Comparison of ENCODE assay signal across 24 cellular contexts in genomic region chr20:20687319-20687718, GRCh38. TPM values are rescaled to one million over a fixed set of nuclear protein-coding genes. Genes with fewer than 3 reads are reported as not detected.
DNase-seq lines count a peak whose midpoint lies in the region; ATAC-seq, FAIRE-seq and TF ChIP-seq lines count a peak whose summit lies in the region.
"Had no signal": no experiment of that assay in that cellular context is flagged by ENCODE, and none has a peak within 500 bp of the region (broad histone marks: within the 10 kb centered on the region; RNA-seq: fewer than 3 reads in every experiment).

No MANE protein-coding gene starts in this region.

- no peaks in the 10 kb centered on the region for H3F3A ChIP-seq in neural cell (ENCODE audit: insufficient read depth, low read length, poor library complexity, severe bottlenecking)

- H3K4me2 ChIP-seq in HepG2 (ENCODE audit: low read depth, low read length) (no peak overlapping the region), neural cell (ENCODE audit: low read length) (no peak overlapping the region)
- H3K4me2 ChIP-seq: BLaER1 treated with 17β-estradiol and CSF1 and Interleukin-3, amounts not matched to agents 10 nM and 100 nM had no signal

- H3K9ac ChIP-seq in HepG2 (ENCODE audit: insufficient read depth, low read depth, low read length) (no peak overlapping the region), neural cell (ENCODE audit: low read length) (no peak overlapping the region)
- H3K9ac ChIP-seq: BLaER1 treated with 17β-estradiol and CSF1 and Interleukin-3, amounts not matched to agents 10 nM and 100 nM had no signal

- WGBS in HepG2 (ENCODE audit: low lambda C conversion rate): 96% methylated on average over 5 of the region's 5 CpGs
- 63% methylated on average over 4 of the region's 5 CpGs for WGBS in right lobe of liver (ENCODE audit: insufficient coverage, low coverage, low lambda C conversion rate, missing lambda C conversion rate)

- no peak for TF ChIP-seq CTCF in HepG2 (CRISPR knock-in tag; IDR thresholded peaks at IDR 0.05)
- no peak for TF ChIP-seq CTCF in right lobe of liver (IDR thresholded peaks at IDR 0.05)
- TF ChIP-seq CTCF in neural cell (IDR thresholded peaks at IDR 0.05; ENCODE audit: poor library complexity, severe bottlenecking): no peak

- no TSS peak for BruUV-seq in HepG2 (replicated peaks; lab: Mats Ljungman, UMichigan)

- POLR2A ChIA-PET in HepG2 (lab: Yijun Ruan, JAX): no interaction called here

- no peaks in the 10 kb centered on the region for H3K27me3 ChIP-seq in HepG2 (ENCODE audit: control insufficient read depth in 1 of 2, insufficient read depth in 2 of 2, low read length in 2 of 2)
- H3K27me3 ChIP-seq in right lobe of liver: no peaks in the 10 kb centered on the region
- no peaks in the 10 kb centered on the region for H3K27me3 ChIP-seq in neural cell (ENCODE audit: insufficient read depth, low read depth, low read length)
- H3K27me3 ChIP-seq: BE2C; BLaER1 treated with 17β-estradiol and CSF1 and Interleukin-3, amounts not matched to agents 10 nM and 100 nM had no signal

- H3K9me3 ChIP-seq in HepG2 (ENCODE audit: low read length) (no peaks in the 10 kb centered on the region), right lobe of liver (no peaks in the 10 kb centered on the region), neural cell (ENCODE audit: low read length) (no peaks in the 10 kb centered on the region)
- H3K9me3 ChIP-seq: BE2C; BLaER1 treated with 17β-estradiol and CSF1 and Interleukin-3, amounts not matched to agents 10 nM and 100 nM; HAP-1 had no signal

- TF ChIP-seq RAD21 in HepG2 (CRISPR knock-in tag; IDR thresholded peaks at IDR 0.05): no peak
- TF ChIP-seq RAD21 in neural cell (conservative IDR thresholded peaks at IDR 0.05): no peak

- H3K4me3 ChIP-seq in HepG2 (replicated peaks in 1 of 3; ENCODE audit: insufficient read depth in 1 of 3, low read depth in 2 of 3, low read length in 3 of 3) (no peak overlapping the region), right lobe of liver (no peak overlapping the region), neural cell (ENCODE audit: low read length) (peak overlapping the region; percentile 26)
- H3K4me3 ChIP-seq: BLaER1 treated with 17β-estradiol and CSF1 and Interleukin-3, amounts not matched to agents 10 nM and 100 nM; HAP-1 had no signal

- intact Hi-C loops in HepG2 (cut with micrococcal nuclease; ENCODE audit: unreplicated experiment) (no loop called here), right lobe of liver (cut with DNase I) (no loop called here)

- TF ChIP-seq EP300 in HepG2 (IDR thresholded peaks at IDR 0.05; ENCODE audit: low read depth in 2 of 2, low read length in 2 of 2) (no peak), HepG2 (CRISPR knock-in tag; IDR thresholded peaks at IDR 0.05; ENCODE audit: borderline replicate concordance) (no peak), neural cell (conservative IDR thresholded peaks at IDR 0.05; ENCODE audit: poor library complexity, severe bottlenecking) (no peak)

- H3K4me1 ChIP-seq in HepG2 (ENCODE audit: insufficient read depth, low read length): peaks cover 14% of the 10 kb centered on the region
- peaks cover 0 to 32% (median 11%) of the 10 kb centered on the region in 4 donors for H3K4me1 ChIP-seq in right lobe of liver
- H3K4me1 ChIP-seq: BE2C, HAP-1 had no signal

- H4K20me1 ChIP-seq in HepG2 (ENCODE audit: insufficient read depth, low read length) (peaks cover 11% of the 10 kb centered on the region; the same call in 1 of the 2 replicates), neural cell (ENCODE audit: insufficient read depth) (no peaks in the 10 kb centered on the region)

- in situ Hi-C loops in HepG2 (cut with HindIII; ENCODE audit: extremely low pct_ligation_motif_present, low pct_unique_long_range_greater_than_20kb): no loop called here

- H3K36me3 ChIP-seq in HepG2 (replicated peaks in 1 of 2; ENCODE audit: control insufficient read depth in 1 of 2, insufficient read depth in 2 of 2, low read length in 2 of 2) (no peaks in the 10 kb centered on the region; a peak in 1 of 5 replicates), right lobe of liver (no peaks in the 10 kb centered on the region), neural cell (ENCODE audit: insufficient read depth, low read length) (no peaks in the 10 kb centered on the region)
- H3K36me3 ChIP-seq: BE2C; BLaER1 treated with 17β-estradiol and CSF1 and Interleukin-3, amounts not matched to agents 10 nM and 100 nM; HAP-1 had no signal

- CTCF ChIA-PET in HepG2 (lab: Yijun Ruan, JAX; ENCODE audit: low intra/inter-chr PET ratio, low total read pairs): no interaction called here

- H3K27ac ChIP-seq in HepG2 (ENCODE audit: extremely low read length, insufficient read depth, low read length) (no peak overlapping the region), right lobe of liver (no peak overlapping the region), neural cell (ENCODE audit: low read length) (peak overlapping the region; percentile 9)
- H3K27ac ChIP-seq: 22Rv1; BLaER1 treated with 17β-estradiol and CSF1 and Interleukin-3, amounts not matched to agents 10 nM and 100 nM had no signal

- H3K79me2 ChIP-seq in HepG2 (ENCODE audit: insufficient read depth, low read length) (peaks cover 14% of the 10 kb centered on the region), neural cell (replicated peaks; ENCODE audit: insufficient read depth, low read length) (peaks cover 14% of the 10 kb centered on the region)

- H3K9me2 ChIP-seq in neural cell (ENCODE audit: insufficient read depth, low read length): no peaks in the 10 kb centered on the region

- DNase-seq in HepG2 (ENCODE audit: low spot score) (no peak), right lobe of liver (no peak), NCI-H446 treated with DMSO at 0.1 percent for 48 hours (lab: John Stamatoyannopoulos, UW) (peak; percentile 94), T-helper 9 cell (no peak), superior temporal gyrus (ENCODE audit: extremely low spot score) (no peak)
- DNase-seq in stimulated activated CD4-positive, alpha-beta T cell treated with anti-CD3 and anti-CD28 coated beads, Interleukin-12 subunit alpha, Interleukin-12 subunit beta, amount 100 ng/mL, for 4 hours: no peak
- DNase-seq: ACHN; AML-193; BE2C; Calu3; CD4-positive, alpha-beta memory T cell; COR-L47; DMS53; DMS79 treated with DMSO at 0.1 percent for 48 hours; GF-D8; GOT3 had no signal

- TF ChIP-seq POLR2A in HepG2 (IDR thresholded peaks at IDR 0.05; ENCODE audit: insufficient read depth in 1 of 2, low read depth in 2 of 2, low read length in 2 of 2): no peak
- no peak for TF ChIP-seq POLR2A in right lobe of liver (IDR thresholded peaks at IDR 0.05)

- no peak for FAIRE-seq in HepG2 (lab: Jason Lieb, UNC)
- FAIRE-seq: A204.1, GM12891, GM18507, H54 had no signal

- no peak for ATAC-seq in HepG2
- ATAC-seq in right lobe of liver: no peak

- no peak overlapping the region for H2AFZ ChIP-seq in HepG2 (ENCODE audit: low read length)
- no peak overlapping the region for H2AFZ ChIP-seq in neural cell (ENCODE audit: low read depth, low read length)

TF ChIP-seq in HepG2, 621 proteins besides CTCF, POLR2A, EP300 and RAD21:
- TF ChIP-seq MAFF (IDR thresholded peaks at IDR 0.05; ENCODE audit: low read depth, low read length): peak; percentile 39; the same call in 1 of the 2 replicates
- peak; percentile 57 to 59 for TF ChIP-seq MAFK (conservative IDR thresholded peaks at IDR 0.05 in 1 of 2, IDR thresholded peaks at IDR 0.05 in 1 of 2; ENCODE audit: low read length in 2 of 2)
- TF ChIP-seq ZNF274 (CRISPR knock-in tag; IDR thresholded peaks at IDR 0.05): no peak

TF ChIP-seq in neural cell, 6 proteins besides CTCF, POLR2A, EP300 and RAD21 (continues in another document):
- TF ChIP-seq MXI1 (conservative IDR thresholded peaks at IDR 0.05; ENCODE audit: poor library complexity, severe bottlenecking): no peak
- TF ChIP-seq POLR2AphosphoS5 (IDR thresholded peaks at IDR 0.05): no peak
- TF ChIP-seq EZH2 (IDR thresholded peaks at IDR 0.05; ENCODE audit: borderline replicate concordance, insufficient read depth, low read length, poor library complexity, severe bottlenecking): no peak
- no peak for TF ChIP-seq TAF1 (IDR thresholded peaks at IDR 0.05; ENCODE audit: low read depth)
- no peak for TF ChIP-seq SMC3 (conservative IDR thresholded peaks at IDR 0.05; ENCODE audit: poor library complexity)

RNA-seq across cellular contexts. Expression of gene RALGAPA2, which starts 25.1 kb away (rescaled TPM):
- total RNA-seq in HepG2 (2016; rRNA removed; fragmentation: Illumina TruSeq; extraction: Trizol) (17.7 and 18.3 TPM in 2 replicates), right lobe of liver (10 to 100 TPM; 38.3 to 76.7 (median 62.7) TPM)
- 3.1 and 4.5 TPM in 2 replicates for total RNA-seq in HepG2 (2016; cell fraction: cytosol; rRNA removed; fragmentation: Illumina TruSeq; extraction: Trizol; ENCODE audit: low read depth)
- 16.3 and 18.8 TPM in 2 replicates for total RNA-seq in HepG2 (2016; cell fraction: insoluble cytoplasmic fraction; rRNA removed; fragmentation: Illumina TruSeq; extraction: Trizol)
- total RNA-seq in HepG2 (2016; cell fraction: membrane; rRNA removed; fragmentation: Illumina TruSeq; extraction: Trizol): 6.5 and 7.8 TPM in 2 replicates
- total RNA-seq in HepG2 (2016; cell fraction: nucleus; rRNA removed; fragmentation: Illumina TruSeq; extraction: Trizol): 29.6 and 31.7 TPM in 2 replicates
- polyA plus RNA-seq in HepG2 (2011; rRNA removed) (13.8 and 15.7 TPM in 2 replicates), neural cell (21.8 and 33.0 TPM in 2 replicates)
- polyA plus RNA-seq in HepG2 (2011; cell fraction: cytosol; rRNA removed): 8.0 and 13.3 TPM in 2 replicates
- 38.4 and 38.5 TPM in 2 replicates for polyA plus RNA-seq in HepG2 (2011; cell fraction: nucleus; rRNA removed)
- polyA plus RNA-seq in HepG2 (2012): 18.4 and 27.5 TPM in 2 replicates
- 0.49 and 0.67 TPM in 2 replicates for polyA plus RNA-seq in HepG2 (2016; cell fraction: cytosol; fragmentation: Illumina TruSeq; extraction: Trizol; ENCODE audit: low read depth)
- 8.9 and 11.7 TPM in 2 replicates for polyA plus RNA-seq in HepG2 (2016; cell fraction: insoluble cytoplasmic fraction; fragmentation: Illumina TruSeq; extraction: Trizol; ENCODE audit: low read depth)
- polyA plus RNA-seq in HepG2 (2016; cell fraction: membrane; fragmentation: Illumina TruSeq; extraction: Trizol; ENCODE audit: low read depth): 1.2 and 1.7 TPM in 2 replicates
- polyA plus RNA-seq in HepG2 (2016; cell fraction: nucleus; fragmentation: Illumina TruSeq; extraction: Trizol; ENCODE audit: insufficient read depth, low read depth): 17.2 and 18.1 TPM in 2 replicates
- polyA minus RNA-seq in HepG2 (2011; rRNA and poly(A)+ RNA removed; ENCODE audit: low replicate concordance): 7.3 and 40.9 TPM in 2 replicates
- 20.8 and 29.0 TPM in 2 replicates for polyA minus RNA-seq in HepG2 (2011; cell fraction: cytosol; rRNA and poly(A)+ RNA removed)
- 158 and 172 TPM in 2 replicates for polyA minus RNA-seq in HepG2 (2011; cell fraction: nucleus; rRNA and poly(A)+ RNA removed)
- polyA minus RNA-seq in neural cell: 59.9 and 77.4 TPM in 2 replicates
